Comparison of ENCODE assay signal across 10 cellular contexts in the genomic region with DNA sequence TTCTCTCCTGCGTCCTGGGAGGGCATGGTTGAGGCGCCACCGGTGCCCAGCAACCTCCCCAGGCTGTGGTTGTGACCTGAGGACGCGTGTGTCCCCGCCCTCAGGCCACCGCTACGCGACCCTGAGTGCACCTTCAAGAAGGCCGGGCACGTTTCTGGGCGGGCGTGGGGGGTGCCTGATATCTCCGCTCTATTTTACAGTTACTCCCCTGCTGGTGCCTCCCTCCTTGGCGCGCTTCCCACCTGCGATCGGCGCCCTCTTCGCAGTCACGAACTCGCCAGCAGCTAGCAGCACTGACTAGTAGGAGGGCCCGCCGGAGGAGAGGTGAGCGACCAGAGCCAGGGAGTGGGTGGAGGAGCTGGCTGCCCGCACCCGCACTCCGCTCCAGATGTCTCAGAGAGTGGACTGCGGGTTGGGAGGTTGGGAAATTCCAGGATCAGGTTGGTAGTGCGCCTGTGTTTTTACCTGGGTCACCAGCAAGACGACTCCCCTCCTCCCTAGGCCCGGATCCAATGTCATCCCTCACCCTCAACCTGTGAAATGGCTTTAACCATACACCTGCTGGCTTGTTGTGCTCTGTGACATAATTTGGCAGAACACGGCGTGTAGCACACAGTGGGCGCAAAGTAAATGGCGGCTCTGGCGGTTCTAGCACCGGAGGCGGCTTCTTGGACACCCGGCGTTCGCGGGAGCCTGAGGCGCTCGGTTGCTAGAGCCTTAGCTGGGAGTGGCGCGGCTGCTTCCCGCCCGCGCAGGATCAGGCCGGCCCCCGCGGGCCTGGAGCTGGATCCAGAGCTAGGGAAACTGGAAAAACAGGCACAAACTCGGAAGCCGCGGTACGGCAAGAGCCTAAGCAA. TPM values are rescaled to one million over a fixed set of nuclear protein-coding genes. Genes with fewer than 3 reads are reported as not detected.
DNase-seq lines count a peak whose midpoint lies in the region; ATAC-seq, FAIRE-seq and TF ChIP-seq lines count a peak whose summit lies in the region.
"Had no signal": no experiment of that assay in that cellular context is flagged by ENCODE, and none has a peak within 500 bp of the region (broad histone marks: within the 10 kb centered on the region; RNA-seq: fewer than 3 reads in every experiment).

No MANE protein-coding gene starts in this region.

- H3K27ac Mint-ChIP-seq in activated naive CD8-positive, alpha-beta T cell = peak overlapping the region; percentile 50

- DNase-seq in GM20000 (ENCODE audit: low spot score) = peak; percentile 32
- DNase-seq in hepatocyte (ENCODE audit: low spot score) = peak; percentile 47
- DNase-seq in sciatic nerve (ENCODE audit: low spot score) = no peak
- DNase-seq in NK-92 treated with Interleukin-12 subunit alpha and Interleukin-12 subunit beta, amount 100 ng/mL, for 24 hours (lab: John Stamatoyannopoulos, UW) = no peak
- DNase-seq in GM19239 (ENCODE audit: insufficient read length, low spot score) = no peak
- DNase-seq: central memory CD4-positive, alpha-beta T cell; EL had no signal

- H3K4me3 Mint-ChIP-seq in activated naive CD8-positive, alpha-beta T cell = peak overlapping the region; percentile 78

- peaks cover 2% of the 10 kb centered on the region for H3K36me3 Mint-ChIP-seq in activated naive CD8-positive, alpha-beta T cell

- ATAC-seq in sciatic nerve (peak; percentile 45), HG02970 (IDR thresholded peaks at IDR 0.05; ENCODE audit: low FRiP score, unreplicated experiment) (no peak), GM18909 (IDR thresholded peaks at IDR 0.05; ENCODE audit: poor library complexity, unreplicated experiment) (no peak)

- WGBS in hepatocyte (ENCODE audit: low lambda C conversion rate, missing lambda C conversion rate) = 9% methylated on average over 56 of the region's 57 CpGs

- H3K27ac ChIP-seq in hepatocyte = no peak overlapping the region

- H3K4me2 ChIP-seq in hepatocyte = peak overlapping the region; percentile 82

- no peaks in the 10 kb centered on the region for H3K79me2 ChIP-seq in hepatocyte

- H4K20me1 ChIP-seq in hepatocyte (ENCODE audit: insufficient read depth, poor library complexity, severe bottlenecking) = no peaks in the 10 kb centered on the region

- peaks cover 19% of the 10 kb centered on the region for H3K4me1 ChIP-seq in hepatocyte (ENCODE audit: insufficient read depth)

- H3K9me3 ChIP-seq in hepatocyte (ENCODE audit: low read depth) = no peaks in the 10 kb centered on the region

- no peak overlapping the region for H3K4me3 ChIP-seq in hepatocyte

- no peak for TF ChIP-seq CTCF in GM20000 (IDR thresholded peaks at IDR 0.05; ENCODE audit: extremely low read depth, missing control alignments)
- TF ChIP-seq CTCF in hepatocyte (IDR thresholded peaks at IDR 0.05; ENCODE audit: poor library complexity) = no peak

- H3K9me2 ChIP-seq in hepatocyte (replicated peaks; ENCODE audit: insufficient read depth) = no peaks in the 10 kb centered on the region

- peaks cover 99% of the 10 kb centered on the region for H3K27me3 ChIP-seq in hepatocyte

- no peaks in the 10 kb centered on the region for H3K9me3 Mint-ChIP-seq in activated naive CD8-positive, alpha-beta T cell (ENCODE audit: low read depth)

- peak overlapping the region; percentile 84 for H2AFZ ChIP-seq in hepatocyte

- peaks cover 29% of the 10 kb centered on the region for H3K27me3 Mint-ChIP-seq in activated naive CD8-positive, alpha-beta T cell

- intact Hi-C loops in sciatic nerve (cut with DNase I) = no loop called here

- FAIRE-seq in GM19239 (lab: Jason Lieb, UNC) = no peak

- peaks cover 10% of the 10 kb centered on the region for H3K4me1 Mint-ChIP-seq in activated naive CD8-positive, alpha-beta T cell (ENCODE audit: low read depth)

- no peaks in the 10 kb centered on the region for H3K36me3 ChIP-seq in hepatocyte (replicated peaks; ENCODE audit: insufficient read depth, low read depth)

RNA-seq across cellular contexts. Expression of a gene that starts 43.4 kb away (rescaled TPM):
- total RNA-seq in hepatocyte (28.0 and 54.0 TPM in 2 replicates), sciatic nerve (64.3 TPM)
- polyA plus RNA-seq in hepatocyte = 34.0 and 44.1 TPM in 2 replicates

Comparison
In these comparisons a context has a peak if more than half of its experiments do, and no peak if none do; other contexts are left out.
1. DNase-seq: peak in GM20000 (single experiment) and hepatocyte (single experiment); none in sciatic nerve (single experiment), NK-92 treated with Interleukin-12 subunit alpha and Interleukin-12 subunit beta, amount 100 ng/mL, for 24 hours (single experiment) and GM19239 (single experiment).